ENCODE assay signal across 8 cellular contexts in the genomic region with DNA sequence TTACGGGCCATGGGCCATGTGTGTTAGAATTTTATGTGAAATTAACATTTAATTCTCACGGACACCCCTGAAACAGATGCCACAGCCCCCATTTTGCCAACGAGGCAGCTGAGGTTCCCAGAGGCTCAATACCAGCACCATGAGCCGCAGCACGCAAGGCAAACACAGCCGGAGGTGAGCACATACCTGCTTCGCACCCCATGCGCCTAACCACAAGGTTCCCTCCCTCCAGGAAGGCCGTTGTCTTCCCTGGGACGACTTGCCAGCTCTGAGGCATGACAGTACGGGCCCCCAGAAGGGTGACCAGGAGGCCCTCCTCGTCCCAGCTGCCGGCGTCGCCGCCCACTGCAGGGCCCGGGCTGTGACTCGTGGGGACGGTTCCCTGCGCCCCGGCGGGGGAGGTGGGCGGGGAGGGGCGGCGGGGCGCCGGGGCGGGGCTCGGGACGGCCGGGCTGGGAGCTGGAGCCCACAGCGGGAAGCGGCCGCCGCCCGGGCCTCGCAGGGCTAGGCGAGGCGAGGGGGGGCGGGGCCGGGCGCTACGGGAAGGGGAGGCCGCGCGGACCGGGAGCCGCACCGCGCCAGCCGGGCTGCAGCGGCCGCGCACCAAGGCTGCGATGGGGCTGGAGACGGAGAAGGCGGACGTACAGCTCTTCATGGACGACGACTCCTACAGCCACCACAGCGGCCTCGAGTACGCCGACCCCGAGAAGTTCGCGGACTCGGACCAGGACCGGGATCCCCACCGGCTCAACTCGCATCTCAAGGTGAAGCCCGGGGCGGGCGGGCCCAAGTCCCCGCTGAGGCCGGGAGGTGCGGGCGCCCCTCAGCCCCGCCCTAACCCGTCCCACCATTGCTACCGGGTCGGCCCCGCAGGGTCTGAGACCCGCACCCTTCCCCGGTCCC. TPM values are rescaled to one million over a fixed set of nuclear protein-coding genes. Genes with fewer than 3 reads are reported as not detected.
DNase-seq lines count a peak whose midpoint lies in the region; TF ChIP-seq lines count a peak whose summit lies in the region.

A gene with protein sequence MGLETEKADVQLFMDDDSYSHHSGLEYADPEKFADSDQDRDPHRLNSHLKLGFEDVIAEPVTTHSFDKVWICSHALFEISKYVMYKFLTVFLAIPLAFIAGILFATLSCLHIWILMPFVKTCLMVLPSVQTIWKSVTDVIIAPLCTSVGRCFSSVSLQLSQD (plus strand): TSS at position 571 of the 903 bp plus-strand sequence. CDS start 44 bp downstream, at position 615.

- CTCF ChIA-PET in mammary epithelial cell (lab: Charles Lee; ENCODE audit: low non-redundant PET), result interaction anchor here (0.5 to 0.8 kb wide), 3 partner anchors 27 to 239 kb away, joined by 3 to 6 read pairs (median 5); no protein-coding TSS in a partner anchor

- dilution Hi-C loops in mammary epithelial cell (cut with HindIII; ENCODE audit: low sequenced_read_pairs), result no loop called here

- H3K79me2 ChIP-seq in H9 (ENCODE audit: insufficient read depth, low read length), result no peaks in the 10 kb centered on the region
- peaks cover 53% of the 10 kb centered on the region for H3K79me2 ChIP-seq in mammary epithelial cell (ENCODE audit: insufficient read depth, low read length)

- no peak within 1 kb of the TSS for H4K8ac ChIP-seq in H9 (replicated peaks; ENCODE audit: insufficient read length, low read depth, low read length)

- H3K9ac ChIP-seq in H9 (ENCODE audit: extremely low read depth, insufficient read length, low read length) (no peak within 1 kb of the TSS), mammary epithelial cell (ENCODE audit: insufficient read depth, low read length) (peak within 1 kb of the TSS; percentile 99)

- H3K14ac ChIP-seq in H9 (ENCODE audit: insufficient read depth, low read length), result 0 out of 2 replicates have a peak within 1 kb of the TSS, but pooled peaks have one; percentile 45

- H4K20me1 ChIP-seq in H9 (ENCODE audit: control insufficient read depth, insufficient read depth, insufficient read length), result no peaks in the 10 kb centered on the region
- no peaks in the 10 kb centered on the region for H4K20me1 ChIP-seq in mammary epithelial cell (ENCODE audit: insufficient read depth, low read length)

- H3K4me1 Mint-ChIP-seq in H9, result peaks cover 12 to 14% of the 10 kb centered on the region in 2 experiments

- no peak within 1 kb of the TSS for H3K4ac ChIP-seq in H9 (ENCODE audit: low read depth, low read length)

- H3K9me3 Mint-ChIP-seq in H9, result no peaks in the 10 kb centered on the region

- H2BK120ac ChIP-seq in H9 (ENCODE audit: low read depth, low read length, poor library complexity, severe bottlenecking), result no peak within 1 kb of the TSS

- no peak within 1 kb of the TSS for H4K5ac ChIP-seq in H9 (ENCODE audit: insufficient read length, low read depth, low read length)

- no peak within 1 kb of the TSS for H3K18ac ChIP-seq in H9 (ENCODE audit: insufficient read length, low read depth, low read length)

- intact Hi-C loops in mammary epithelial cell (cut with micrococcal nuclease), result loop anchor here (1.0 to 5.0 kb wide), 8 partner anchors 12 to 239 kb away; no protein-coding TSS in a partner anchor

- peak within 1 kb of the TSS in 1 of 3 experiments; percentile 18; a peak in 1 of 7 replicates for H3K27ac Mint-ChIP-seq in H9

- peaks cover 10% of the 10 kb centered on the region for H3K23me2 ChIP-seq in H9 (ENCODE audit: insufficient read length, low read depth, low read length, poor library complexity, severe bottlenecking)

- H3T11ph ChIP-seq in H9 (ENCODE audit: low read length), result no peak within 1 kb of the TSS

- H3K9me3 ChIP-seq in H9 (ENCODE audit: control insufficient read depth, low read depth, low read length) (no peaks in the 10 kb centered on the region), Peyer's patch (no peaks in the 10 kb centered on the region), mammary epithelial cell (replicated peaks; ENCODE audit: insufficient read depth, low read length) (no peaks in the 10 kb centered on the region)

- peaks cover 33% of the 10 kb centered on the region for H3K27me3 Mint-ChIP-seq in H9 (ENCODE audit: low read depth)

- H3K36me3 Mint-ChIP-seq in H9 (ENCODE audit: insufficient read depth in 1 of 3, low read depth in 3 of 3), result no peaks in the 10 kb centered on the region

- H2BK15ac ChIP-seq in H9 (ENCODE audit: low read depth, low read length), result no peak within 1 kb of the TSS

- no peaks in the 10 kb centered on the region; the same call in 1 of the 2 replicates for H3K27me3 ChIP-seq in H9 (ENCODE audit: insufficient read depth, low read length)
- no peaks in the 10 kb centered on the region for H3K27me3 ChIP-seq in Peyer's patch
- H3K27me3 ChIP-seq in mammary epithelial cell (ENCODE audit: insufficient read depth, low read length), result no peaks in the 10 kb centered on the region

- no peak within 1 kb of the TSS for H2BK12ac ChIP-seq in H9 (ENCODE audit: insufficient read length, low read depth, low read length)

- no peak within 1 kb of the TSS for H3K56ac ChIP-seq in H9 (ENCODE audit: insufficient read length, low read depth, low read length)

- H3K4me1 ChIP-seq in H9 (ENCODE audit: insufficient read depth, low read length) (no peaks in the 10 kb centered on the region), Peyer's patch (peaks cover 0 to 11% (median 5%) of the 10 kb centered on the region in 4 donors), mammary epithelial cell (ENCODE audit: insufficient read depth, low read length) (peaks cover 34% of the 10 kb centered on the region)

- peak within 1 kb of the TSS; percentile 77 to 87 for H3K4me3 Mint-ChIP-seq in H9

- TSS peak; percentile 34 for BruUV-seq in mammary epithelial cell (replicated peaks; lab: Mats Ljungman, UMichigan)

- in situ Hi-C loops in mammary epithelial cell (cut with MboI; ENCODE audit: low sequenced_read_pairs in 2 of 2), result loop anchor here in 1 of 2 donors (5.0 to 10.0 kb wide), 2 partner anchors 145 to 237 kb away; no protein-coding TSS in a partner anchor

- TF ChIP-seq POLR2A in Peyer's patch (IDR thresholded peaks at IDR 0.05), result no peak

- no peak within 1 kb of the TSS for H2BK20ac ChIP-seq in H9 (ENCODE audit: low read depth, low read length, poor library complexity, severe bottlenecking)

- peak; percentile 68 for DNase-seq in EL
- DNase-seq in H9, result peak; percentile 72
- DNase-seq in Peyer's patch, result peak in 2 of 3 donors; percentile 66 to 82
- DNase-seq in mammary epithelial cell, result peak; percentile 96
- DNase-seq in iPS-NIHi11 (ENCODE audit: low spot score), result peak; percentile 74
- DNase-seq in skeletal muscle cell (ENCODE audit: low read depth), result no peak
- no peak for DNase-seq in GF-D8 (lab: John Stamatoyannopoulos, UW)
- DNase-seq in NCI-H1436 treated with DMSO at 0.1 percent for 48 hours (lab: John Stamatoyannopoulos, UW), result no peak

- no peak within 1 kb of the TSS for H4K91ac ChIP-seq in H9 (ENCODE audit: insufficient read length, low read depth, low read length)

- TF ChIP-seq CTCF in H9 (conservative IDR thresholded peaks at IDR 0.05) (no peak), Peyer's patch (IDR thresholded peaks at IDR 0.05) (no peak), mammary epithelial cell (conservative IDR thresholded peaks at IDR 0.05 in 1 of 2, IDR thresholded peaks at IDR 0.05 in 1 of 2; ENCODE audit: extremely low read depth in 1 of 2, insufficient read depth in 1 of 2, low read depth in 1 of 2, low read length in 2 of 2) (no peak)

- H3K4me2 ChIP-seq in H9 (ENCODE audit: insufficient read depth, insufficient read length, low read length) (peak within 1 kb of the TSS; percentile 93), mammary epithelial cell (ENCODE audit: insufficient read depth, low read depth, low read length) (peak within 1 kb of the TSS; percentile 83)

- no peaks in the 10 kb centered on the region for H3K79me1 ChIP-seq in H9 (ENCODE audit: insufficient read depth, low read depth, low read length, poor library complexity, severe bottlenecking)

- H2BK5ac ChIP-seq in H9 (ENCODE audit: insufficient read length, low read length), result no peak within 1 kb of the TSS

- no peaks in the 10 kb centered on the region for H3K36me3 ChIP-seq in Peyer's patch
- H3K36me3 ChIP-seq in mammary epithelial cell (ENCODE audit: insufficient read depth, low read length), result peaks cover 2% of the 10 kb centered on the region

- H3K27ac ChIP-seq in H9 (ENCODE audit: insufficient read length, low read depth, low read length), result no peak within 1 kb of the TSS
- H3K27ac ChIP-seq in Peyer's patch, result peak within 1 kb of the TSS; percentile 64 to 85 (median 74)
- H3K27ac ChIP-seq in mammary epithelial cell (ENCODE audit: insufficient read depth, low read depth, low read length), result peak within 1 kb of the TSS; percentile 99

- H3K23ac ChIP-seq in H9 (ENCODE audit: insufficient read length, low read depth, low read length), result no peak within 1 kb of the TSS

- WGBS in H9 (ENCODE audit: extremely low coverage, insufficient read length, low lambda C conversion rate), result no CpG with 5 or more reads among the region's 85 CpGs
- 9% methylated on average over 6 of the region's 85 CpGs for WGBS in mammary epithelial cell (ENCODE audit: low coverage, missing lambda C conversion rate)

- H3K4me3 ChIP-seq in Peyer's patch, result peak within 1 kb of the TSS; percentile 45 to 73 (median 62)
- H3K4me3 ChIP-seq in mammary epithelial cell (replicated peaks in 1 of 3; ENCODE audit: insufficient read depth in 1 of 3, low read depth in 2 of 3, low read length in 3 of 3), result peak within 1 kb of the TSS; percentile 59 to 98 (median 80)
- H3K4me3 ChIP-seq in skeletal muscle cell (ENCODE audit: low read depth, low read length), result peak within 1 kb of the TSS; percentile 81

- no peak within 1 kb of the TSS for H2AFZ ChIP-seq in H9 (ENCODE audit: low read length)
- H2AFZ ChIP-seq in mammary epithelial cell (ENCODE audit: low read depth, low read length), result peak within 1 kb of the TSS; percentile 13

- no peak within 1 kb of the TSS for H2AK5ac ChIP-seq in H9 (ENCODE audit: insufficient read length, low read length)

RNA-seq across cellular contexts. Expression of the gene that starts here (rescaled TPM):
- total RNA-seq in H9 (2021) (3.7 and 4.7 TPM in 2 replicates), Peyer's patch (10 to 100 TPM; 11.8 to 13.9 (median 12.6) TPM), mammary epithelial cell (100 to 1,000 TPM; 253 to 385 TPM)
- polyA plus RNA-seq in mammary epithelial cell, result 402 TPM
- polyA minus RNA-seq in mammary epithelial cell, result 674 TPM

Comparison
In these comparisons a context has a peak if more than half of its experiments do, and no peak if none do; other contexts are left out.
1. RNA of the gene that starts here (total RNA-seq): 253 to 385 TPM in mammary epithelial cell; 11.8 to 13.9 TPM in Peyer's patch and 3.7 to 4.7 TPM in H9; every median in the first group is over 10 times any median in the second.
2. DNase-seq: peak in EL (single experiment), H9 (single experiment), Peyer's patch (2 of 3), mammary epithelial cell (single experiment) and iPS-NIHi11 (single experiment); none in skeletal muscle cell (single experiment), GF-D8 (single experiment) and NCI-H1436 treated with DMSO at 0.1 percent for 48 hours (single experiment).
3. Peak in every context shown above with its lines, with median percentiles within 50 percentile points of each other: H3K4me3 ChIP-seq.